ENCODE assay signal across 27 cellular contexts in the genomic region with DNA sequence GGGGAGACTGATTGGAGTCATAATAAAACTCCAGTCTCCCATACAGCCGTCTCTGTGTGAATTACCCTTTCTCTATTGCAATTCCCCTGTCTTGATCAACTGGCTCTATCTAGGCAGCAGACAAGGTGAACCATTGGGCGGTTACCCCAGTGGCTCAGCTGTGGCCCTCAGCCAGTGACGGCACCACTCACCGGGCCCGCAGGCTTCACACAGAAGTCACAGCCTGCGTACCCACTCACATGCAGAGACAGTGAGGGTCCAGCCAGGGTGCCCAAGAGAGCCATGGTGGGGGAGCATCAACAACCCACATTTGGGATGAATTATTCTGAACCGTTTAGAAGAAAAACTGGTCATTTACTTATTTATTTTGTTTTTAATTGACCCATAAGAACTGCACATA.
A peak's percentile ranks its signal among the peaks of the same experiment; 100 is the strongest.
DNase-seq lines count a peak whose midpoint lies in the region; ATAC-seq and TF ChIP-seq lines count a peak whose summit lies in the region.
"Had no signal": no experiment of that assay in that cellular context is flagged by ENCODE, and none has a peak within 500 bp of the region (broad histone marks: within the 10 kb centered on the region; RNA-seq: fewer than 3 reads in every experiment).

No MANE protein-coding gene starts in this region.

- no peaks in the 10 kb centered on the region for H4K20me1 ChIP-seq in PC-9 (ENCODE audit: insufficient read depth)

- H3K4me2 ChIP-seq in PC-9, result peak overlapping the region; percentile 46; the same call in 1 of the 2 replicates
- H3K4me2 ChIP-seq: A549 had no signal

- intact Hi-C loops in PC-9 (cut with micrococcal nuclease; ENCODE audit: unreplicated experiment), result no loop called here

- peak overlapping the region; percentile 44 for H3K4me3 Mint-ChIP-seq in type B pancreatic cell
- H3K4me3 Mint-ChIP-seq in activated T-cell treated with anti-CD3 and anti-CD28 coated beads, Interleukin-2, amount 50 U/mL, for 24 hours, result no peak overlapping the region
- H3K4me3 Mint-ChIP-seq: CD8-positive, alpha-beta T cell had no signal

- peaks cover 31% of the 10 kb centered on the region for H3K4me1 Mint-ChIP-seq in type B pancreatic cell (ENCODE audit: unreplicated experiment)
- H3K4me1 Mint-ChIP-seq in activated T-cell treated with anti-CD3 and anti-CD28 coated beads, Interleukin-2, amount 50 U/mL, for 24 hours (ENCODE audit: low read depth), result no peaks in the 10 kb centered on the region

- H3K79me2 ChIP-seq in PC-9 (ENCODE audit: low read depth), result no peaks in the 10 kb centered on the region

- H3K27me3 Mint-ChIP-seq in type B pancreatic cell, result no peaks in the 10 kb centered on the region
- no peaks in the 10 kb centered on the region for H3K27me3 Mint-ChIP-seq in activated T-cell treated with anti-CD3 and anti-CD28 coated beads, Interleukin-2, amount 50 U/mL, for 24 hours

- no peak for TF ChIP-seq CTCF in PC-9 (conservative IDR thresholded peaks at IDR 0.05)
- no peak for TF ChIP-seq CTCF in type B pancreatic cell (conservative IDR thresholded peaks at IDR 0.05)

- no peaks in the 10 kb centered on the region for H3K9me2 ChIP-seq in PC-9 (ENCODE audit: insufficient read depth)

- H3K27me3 ChIP-seq in H7 (ENCODE audit: control insufficient read depth, insufficient read depth, low read length) (no peaks in the 10 kb centered on the region), PC-9 (ENCODE audit: insufficient read depth, low read depth) (no peaks in the 10 kb centered on the region)
- H3K27me3 ChIP-seq: SJCRH30 had no signal

- peaks cover 54% of the 10 kb centered on the region for H3K4me1 ChIP-seq in PC-9 (replicated peaks; ENCODE audit: insufficient read depth)

- H3K27ac ChIP-seq in PC-9, result peak overlapping the region; percentile 46; the same call in 1 of the 2 replicates
- H3K27ac ChIP-seq: A549, C4-2B, SJCRH30 had no signal

- H3K36me3 ChIP-seq in H7 (replicated peaks; ENCODE audit: control insufficient read depth, insufficient read depth, low read length), result peaks cover 1% of the 10 kb centered on the region
- peaks cover 12% of the 10 kb centered on the region; the same call in 1 of the 2 replicates for H3K36me3 ChIP-seq in PC-9 (ENCODE audit: low read depth)

- DNase-seq in H7 (peak; percentile 25), PC-9 (no peak), iPS-NIHi7 (ENCODE audit: extremely low spot score) (peak; percentile 6), type B pancreatic cell (ENCODE audit: extremely low spot score, unreplicated experiment) (no peak)
- no peak for DNase-seq in activated CD4-positive, alpha-beta T cell treated with anti-CD3 and anti-CD28 coated beads for 4 hours
- no peak for DNase-seq in activated T-cell treated with anti-CD3 and anti-CD28 coated beads, Interleukin-2, amount 50 U/mL, for 24 hours
- DNase-seq: Caco-2; CD8-positive, alpha-beta T cell; DMS79 treated with DMSO at 0.1 percent for 48 hours; GF-D8; KG1; MM.1S; NCI-H1048; NCI-H1417; NCI-H1694; NCI-H2029 treated with DMSO at 0.1 percent for 48 hours; NCI-H446 treated with DMSO at 0.1 percent for 48 hours; NCI-H526; NCI-H82; NK-92 treated with Interleukin-12 subunit alpha and Interleukin-12 subunit beta, amount 100 ng/mL, for 24 hours; PC-3; SJCRH30 had no signal

- peaks cover 26% of the 10 kb centered on the region for H3K36me3 Mint-ChIP-seq in type B pancreatic cell
- peaks cover 41% of the 10 kb centered on the region for H3K36me3 Mint-ChIP-seq in activated T-cell treated with anti-CD3 and anti-CD28 coated beads, Interleukin-2, amount 50 U/mL, for 24 hours (ENCODE audit: low read depth)

- no peak overlapping the region for H2AFZ ChIP-seq in PC-9

- BruUV-seq in PC-9 (replicated peaks; lab: Mats Ljungman, UMichigan), result no TSS peak

- H3K9me3 ChIP-seq in PC-9 (ENCODE audit: insufficient read depth, low read depth), result no peaks in the 10 kb centered on the region
- H3K9me3 ChIP-seq: A549, SJCRH30 had no signal

- H3K27ac Mint-ChIP-seq in type B pancreatic cell, result peak overlapping the region; percentile 96
- no peak overlapping the region for H3K27ac Mint-ChIP-seq in activated T-cell treated with anti-CD3 and anti-CD28 coated beads, Interleukin-2, amount 50 U/mL, for 24 hours
- H3K27ac Mint-ChIP-seq: CD8-positive, alpha-beta T cell had no signal

- POLR2A ChIA-PET in PC-9 (lab: Charles Lee; ENCODE audit: unreplicated experiment), result no interaction called here

- H3K4me3 ChIP-seq in H7 (ENCODE audit: insufficient read depth, low read depth, low read length) (no peak overlapping the region), PC-9 (no peak overlapping the region)
- H3K4me3 ChIP-seq: A549, SJCRH30 had no signal

- peaks cover 51% of the 10 kb centered on the region for H3F3A ChIP-seq in PC-9 (ENCODE audit: insufficient read depth, low read depth)

- H3K9me3 Mint-ChIP-seq in type B pancreatic cell, result no peaks in the 10 kb centered on the region
- H3K9me3 Mint-ChIP-seq in activated T-cell treated with anti-CD3 and anti-CD28 coated beads, Interleukin-2, amount 50 U/mL, for 24 hours, result no peaks in the 10 kb centered on the region
- H3K9me3 Mint-ChIP-seq: CD8-positive, alpha-beta T cell had no signal

- CTCF ChIA-PET in PC-9 (lab: Charles Lee), result no interaction called here

- ATAC-seq in HG02870 (IDR thresholded peaks at IDR 0.05; ENCODE audit: unreplicated experiment), result no peak
- ATAC-seq: A549; CD8-positive, alpha-beta T cell; PC-3; Right ventricle myocardium inferior; SK-N-SH treated with all-trans-retinoic acid at 6 μM for 48 hours had no signal

Comparison
In these comparisons a context has a peak if more than half of its experiments do, and no peak if none do; other contexts are left out.
1. DNase-seq: peak in H7 (single experiment) and iPS-NIHi7 (single experiment); none in PC-9 (0 of 2), type B pancreatic cell (single experiment), activated CD4-positive, alpha-beta T cell treated with anti-CD3 and anti-CD28 coated beads for 4 hours (0 of 2) and activated T-cell treated with anti-CD3 and anti-CD28 coated beads, Interleukin-2, amount 50 U/mL, for 24 hours (single experiment).